1 cellular context compared by ENCODE assay signal in genomic region chr6:5302220-5302946, GRCh38.
A peak's percentile ranks its signal among the peaks of the same experiment; 100 is the strongest.
TF ChIP-seq lines count a peak whose summit lies in the region.

No MANE protein-coding gene starts in this region.

TF ChIP-seq in K562, 482 proteins besides CTCF, POLR2A, EP300 and RAD21 (continued from another document and continues in another):
- TF ChIP-seq TAF9B (IDR thresholded peaks at IDR 0.05; ENCODE audit: partially characterized antibody), result no peak
- no peak for TF ChIP-seq ZNF561 (CRISPR knock-in tag; conservative IDR thresholded peaks at IDR 0.05)
- TF ChIP-seq, protein P1, sequence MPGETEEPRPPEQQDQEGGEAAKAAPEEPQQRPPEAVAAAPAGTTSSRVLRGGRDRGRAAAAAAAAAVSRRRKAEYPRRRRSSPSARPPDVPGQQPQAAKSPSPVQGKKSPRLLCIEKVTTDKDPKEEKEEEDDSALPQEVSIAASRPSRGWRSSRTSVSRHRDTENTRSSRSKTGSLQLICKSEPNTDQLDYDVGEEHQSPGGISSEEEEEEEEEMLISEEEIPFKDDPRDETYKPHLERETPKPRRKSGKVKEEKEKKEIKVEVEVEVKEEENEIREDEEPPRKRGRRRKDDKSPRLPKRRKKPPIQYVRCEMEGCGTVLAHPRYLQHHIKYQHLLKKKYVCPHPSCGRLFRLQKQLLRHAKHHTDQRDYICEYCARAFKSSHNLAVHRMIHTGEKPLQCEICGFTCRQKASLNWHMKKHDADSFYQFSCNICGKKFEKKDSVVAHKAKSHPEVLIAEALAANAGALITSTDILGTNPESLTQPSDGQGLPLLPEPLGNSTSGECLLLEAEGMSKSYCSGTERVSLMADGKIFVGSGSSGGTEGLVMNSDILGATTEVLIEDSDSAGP (CRISPR knock-in tag; IDR thresholded peaks at IDR 0.05), result no peak
- no peak for TF ChIP-seq NBN (IDR thresholded peaks at IDR 0.05; ENCODE audit: low read depth)
- TF ChIP-seq POLR3G (IDR thresholded peaks at IDR 0.05; ENCODE audit: extremely low read depth, insufficient read length, insufficient replicate concordance), result no peak
- TF ChIP-seq ZNF41 (CRISPR knock-in tag; conservative IDR thresholded peaks at IDR 0.05), result 0 out of 2 replicates have a peak, but pooled peaks have one; percentile 23
- TF ChIP-seq CREB1 (IDR thresholded peaks at IDR 0.05), result no peak
- peak; percentile 33; the same call in 1 of the 2 replicates for TF ChIP-seq CREB1 (CRISPR knock-in tag; IDR thresholded peaks at IDR 0.05)
- TF ChIP-seq ZNF75A (CRISPR knock-in tag; IDR thresholded peaks at IDR 0.05), result no peak
- TF ChIP-seq, protein P2, sequence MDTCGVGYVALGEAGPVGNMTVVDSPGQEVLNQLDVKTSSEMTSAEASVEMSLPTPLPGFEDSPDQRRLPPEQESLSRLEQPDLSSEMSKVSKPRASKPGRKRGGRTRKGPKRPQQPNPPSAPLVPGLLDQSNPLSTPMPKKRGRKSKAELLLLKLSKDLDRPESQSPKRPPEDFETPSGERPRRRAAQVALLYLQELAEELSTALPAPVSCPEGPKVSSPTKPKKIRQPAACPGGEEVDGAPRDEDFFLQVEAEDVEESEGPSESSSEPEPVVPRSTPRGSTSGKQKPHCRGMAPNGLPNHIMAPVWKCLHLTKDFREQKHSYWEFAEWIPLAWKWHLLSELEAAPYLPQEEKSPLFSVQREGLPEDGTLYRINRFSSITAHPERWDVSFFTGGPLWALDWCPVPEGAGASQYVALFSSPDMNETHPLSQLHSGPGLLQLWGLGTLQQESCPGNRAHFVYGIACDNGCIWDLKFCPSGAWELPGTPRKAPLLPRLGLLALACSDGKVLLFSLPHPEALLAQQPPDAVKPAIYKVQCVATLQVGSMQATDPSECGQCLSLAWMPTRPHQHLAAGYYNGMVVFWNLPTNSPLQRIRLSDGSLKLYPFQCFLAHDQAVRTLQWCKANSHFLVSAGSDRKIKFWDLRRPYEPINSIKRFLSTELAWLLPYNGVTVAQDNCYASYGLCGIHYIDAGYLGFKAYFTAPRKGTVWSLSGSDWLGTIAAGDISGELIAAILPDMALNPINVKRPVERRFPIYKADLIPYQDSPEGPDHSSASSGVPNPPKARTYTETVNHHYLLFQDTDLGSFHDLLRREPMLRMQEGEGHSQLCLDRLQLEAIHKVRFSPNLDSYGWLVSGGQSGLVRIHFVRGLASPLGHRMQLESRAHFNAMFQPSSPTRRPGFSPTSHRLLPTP (IDR thresholded peaks at IDR 0.05; ENCODE audit: borderline replicate concordance, extremely low read depth, insufficient read length), result no peak
- TF ChIP-seq TEAD4 (IDR thresholded peaks at IDR 0.05; ENCODE audit: low read length), result peak; percentile 47
- TF ChIP-seq TEAD4 (CRISPR knock-in tag; IDR thresholded peaks at IDR 0.05; ENCODE audit: borderline replicate concordance), result no peak
- no peak for TF ChIP-seq NFE2L1 (tag; IDR thresholded peaks at IDR 0.05; ENCODE audit: borderline replicate concordance, low read depth)
- no peak for TF ChIP-seq PHTF2 (CRISPR knock-in tag; IDR thresholded peaks at IDR 0.05)
- no peak for TF ChIP-seq THAP12 (CRISPR knock-in tag; IDR thresholded peaks at IDR 0.05)
- TF ChIP-seq, protein P3, sequence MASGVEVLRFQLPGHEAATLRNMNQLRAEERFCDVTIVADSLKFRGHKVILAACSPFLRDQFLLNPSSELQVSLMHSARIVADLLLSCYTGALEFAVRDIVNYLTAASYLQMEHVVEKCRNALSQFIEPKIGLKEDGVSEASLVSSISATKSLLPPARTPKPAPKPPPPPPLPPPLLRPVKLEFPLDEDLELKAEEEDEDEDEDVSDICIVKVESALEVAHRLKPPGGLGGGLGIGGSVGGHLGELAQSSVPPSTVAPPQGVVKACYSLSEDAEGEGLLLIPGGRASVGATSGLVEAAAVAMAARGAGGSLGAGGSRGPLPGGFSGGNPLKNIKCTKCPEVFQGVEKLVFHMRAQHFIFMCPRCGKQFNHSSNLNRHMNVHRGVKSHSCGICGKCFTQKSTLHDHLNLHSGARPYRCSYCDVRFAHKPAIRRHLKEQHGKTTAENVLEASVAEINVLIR (CRISPR knock-in tag; IDR thresholded peaks at IDR 0.05), result no peak
- no peak for TF ChIP-seq CBFB (CRISPR knock-in tag; IDR thresholded peaks at IDR 0.05)
- no peak for TF ChIP-seq KDM2B (CRISPR knock-in tag; IDR thresholded peaks at IDR 0.05)
- no peak for TF ChIP-seq NUFIP1 (IDR thresholded peaks at IDR 0.05; ENCODE audit: partially characterized antibody)
- no peak for TF ChIP-seq ZNF780A (CRISPR knock-in tag; IDR thresholded peaks at IDR 0.05)
- TF ChIP-seq MTA1 (IDR thresholded peaks at IDR 0.05; ENCODE audit: borderline replicate concordance), result 0 out of 2 replicates have a peak, but pooled peaks have one; percentile 44
- TF ChIP-seq COPS2 (conservative IDR thresholded peaks at IDR 0.05), result no peak
- TF ChIP-seq ZC3H8 (IDR thresholded peaks at IDR 0.05), result no peak
- TF ChIP-seq ELF4 (CRISPR knock-in tag; IDR thresholded peaks at IDR 0.05), result no peak
- no peak; the same call in 1 of the 2 replicates for TF ChIP-seq HDAC2 (IDR thresholded peaks at IDR 0.05)
- TF ChIP-seq DACH1 (IDR thresholded peaks at IDR 0.05; ENCODE audit: partially characterized antibody), result no peak
- TF ChIP-seq GABPB2 (CRISPR knock-in tag; conservative IDR thresholded peaks at IDR 0.05), result no peak
- TF ChIP-seq ZNF785 (CRISPR knock-in tag; IDR thresholded peaks at IDR 0.05), result no peak
- no peak for TF ChIP-seq THRB (CRISPR knock-in tag; conservative IDR thresholded peaks at IDR 0.05)
- no peak for TF ChIP-seq ETV5 (CRISPR knock-in tag; IDR thresholded peaks at IDR 0.05; ENCODE audit: low read depth)
- no peak for TF ChIP-seq SAP30 (IDR thresholded peaks at IDR 0.05; ENCODE audit: borderline replicate concordance, insufficient read depth, low read depth, low read length, poor library complexity, severe bottlenecking)
- TF ChIP-seq, protein P4, sequence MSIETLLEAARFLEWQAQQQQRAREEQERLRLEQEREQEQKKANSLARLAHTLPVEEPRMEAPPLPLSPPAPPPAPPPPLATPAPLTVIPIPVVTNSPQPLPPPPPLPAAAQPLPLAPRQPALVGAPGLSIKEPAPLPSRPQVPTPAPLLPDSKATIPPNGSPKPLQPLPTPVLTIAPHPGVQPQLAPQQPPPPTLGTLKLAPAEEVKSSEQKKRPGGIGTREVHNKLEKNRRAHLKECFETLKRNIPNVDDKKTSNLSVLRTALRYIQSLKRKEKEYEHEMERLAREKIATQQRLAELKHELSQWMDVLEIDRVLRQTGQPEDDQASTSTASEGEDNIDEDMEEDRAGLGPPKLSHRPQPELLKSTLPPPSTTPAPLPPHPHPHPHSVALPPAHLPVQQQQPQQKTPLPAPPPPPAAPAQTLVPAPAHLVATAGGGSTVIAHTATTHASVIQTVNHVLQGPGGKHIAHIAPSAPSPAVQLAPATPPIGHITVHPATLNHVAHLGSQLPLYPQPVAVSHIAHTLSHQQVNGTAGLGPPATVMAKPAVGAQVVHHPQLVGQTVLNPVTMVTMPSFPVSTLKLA (conservative IDR thresholded peaks at IDR 0.05), result peak; percentile 81 to 90
- TF ChIP-seq RFX7 (CRISPR knock-in tag; IDR thresholded peaks at IDR 0.05), result no peak
- TF ChIP-seq ZFP1 (CRISPR knock-in tag; IDR thresholded peaks at IDR 0.05), result no peak
- TF ChIP-seq, protein P5, sequence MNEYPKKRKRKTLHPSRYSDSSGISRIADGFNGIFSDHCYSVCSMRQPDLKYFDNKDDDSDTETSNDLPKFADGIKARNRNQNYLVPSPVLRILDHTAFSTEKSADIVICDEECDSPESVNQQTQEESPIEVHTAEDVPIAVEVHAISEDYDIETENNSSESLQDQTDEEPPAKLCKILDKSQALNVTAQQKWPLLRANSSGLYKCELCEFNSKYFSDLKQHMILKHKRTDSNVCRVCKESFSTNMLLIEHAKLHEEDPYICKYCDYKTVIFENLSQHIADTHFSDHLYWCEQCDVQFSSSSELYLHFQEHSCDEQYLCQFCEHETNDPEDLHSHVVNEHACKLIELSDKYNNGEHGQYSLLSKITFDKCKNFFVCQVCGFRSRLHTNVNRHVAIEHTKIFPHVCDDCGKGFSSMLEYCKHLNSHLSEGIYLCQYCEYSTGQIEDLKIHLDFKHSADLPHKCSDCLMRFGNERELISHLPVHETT (CRISPR knock-in tag; conservative IDR thresholded peaks at IDR 0.05 in 1 of 2, IDR thresholded peaks at IDR 0.05 in 1 of 2), result peak in 1 of 2 experiments; percentile 88; a peak in 2 of 4 replicates
- TF ChIP-seq MEIS2 (IDR thresholded peaks at IDR 0.05; ENCODE audit: partially characterized antibody), result peak; percentile 65
- no peak for TF ChIP-seq ZNF232 (CRISPR knock-in tag; IDR thresholded peaks at IDR 0.05)
- no peak for TF ChIP-seq ZNF778 (CRISPR knock-in tag; IDR thresholded peaks at IDR 0.05)
- 0 out of 2 replicates have a peak, but pooled peaks have one; percentile 6 for TF ChIP-seq BHLHE40 (IDR thresholded peaks at IDR 0.05; ENCODE audit: low read length)
- no peak for TF ChIP-seq ZNF146 (CRISPR knock-in tag; IDR thresholded peaks at IDR 0.05; ENCODE audit: unreplicated experiment)
- no peak for TF ChIP-seq PREB (CRISPR knock-in tag; IDR thresholded peaks at IDR 0.05)
- TF ChIP-seq CBX8 (IDR thresholded peaks at IDR 0.05; ENCODE audit: borderline replicate concordance, extremely low read depth, low read depth, low read length, poor library complexity, severe bottlenecking), result no peak
- peak; percentile 48; the same call in 1 of the 2 replicates for TF ChIP-seq JUN (IDR thresholded peaks at IDR 0.05; ENCODE audit: borderline replicate concordance, low read depth, low read length)
- no peak for TF ChIP-seq JUN (CRISPR knock-in tag; IDR thresholded peaks at IDR 0.05; ENCODE audit: borderline replicate concordance)
- TF ChIP-seq RAD51 (IDR thresholded peaks at IDR 0.05; ENCODE audit: borderline replicate concordance, low read depth), result peak; percentile 82
- TF ChIP-seq, protein P6, sequence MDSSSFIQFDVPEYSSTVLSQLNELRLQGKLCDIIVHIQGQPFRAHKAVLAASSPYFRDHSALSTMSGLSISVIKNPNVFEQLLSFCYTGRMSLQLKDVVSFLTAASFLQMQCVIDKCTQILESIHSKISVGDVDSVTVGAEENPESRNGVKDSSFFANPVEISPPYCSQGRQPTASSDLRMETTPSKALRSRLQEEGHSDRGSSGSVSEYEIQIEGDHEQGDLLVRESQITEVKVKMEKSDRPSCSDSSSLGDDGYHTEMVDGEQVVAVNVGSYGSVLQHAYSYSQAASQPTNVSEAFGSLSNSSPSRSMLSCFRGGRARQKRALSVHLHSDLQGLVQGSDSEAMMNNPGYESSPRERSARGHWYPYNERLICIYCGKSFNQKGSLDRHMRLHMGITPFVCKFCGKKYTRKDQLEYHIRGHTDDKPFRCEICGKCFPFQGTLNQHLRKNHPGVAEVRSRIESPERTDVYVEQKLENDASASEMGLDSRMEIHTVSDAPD (CRISPR knock-in tag; IDR thresholded peaks at IDR 0.05), result no peak
- TF ChIP-seq ZNF175 (CRISPR knock-in tag; IDR thresholded peaks at IDR 0.05; ENCODE audit: low read depth), result peak; percentile 65; the same call in 1 of the 2 replicates
- peak; percentile 63 for TF ChIP-seq MEF2D (tag; conservative IDR thresholded peaks at IDR 0.05; ENCODE audit: low read depth)
- TF ChIP-seq, protein P7, sequence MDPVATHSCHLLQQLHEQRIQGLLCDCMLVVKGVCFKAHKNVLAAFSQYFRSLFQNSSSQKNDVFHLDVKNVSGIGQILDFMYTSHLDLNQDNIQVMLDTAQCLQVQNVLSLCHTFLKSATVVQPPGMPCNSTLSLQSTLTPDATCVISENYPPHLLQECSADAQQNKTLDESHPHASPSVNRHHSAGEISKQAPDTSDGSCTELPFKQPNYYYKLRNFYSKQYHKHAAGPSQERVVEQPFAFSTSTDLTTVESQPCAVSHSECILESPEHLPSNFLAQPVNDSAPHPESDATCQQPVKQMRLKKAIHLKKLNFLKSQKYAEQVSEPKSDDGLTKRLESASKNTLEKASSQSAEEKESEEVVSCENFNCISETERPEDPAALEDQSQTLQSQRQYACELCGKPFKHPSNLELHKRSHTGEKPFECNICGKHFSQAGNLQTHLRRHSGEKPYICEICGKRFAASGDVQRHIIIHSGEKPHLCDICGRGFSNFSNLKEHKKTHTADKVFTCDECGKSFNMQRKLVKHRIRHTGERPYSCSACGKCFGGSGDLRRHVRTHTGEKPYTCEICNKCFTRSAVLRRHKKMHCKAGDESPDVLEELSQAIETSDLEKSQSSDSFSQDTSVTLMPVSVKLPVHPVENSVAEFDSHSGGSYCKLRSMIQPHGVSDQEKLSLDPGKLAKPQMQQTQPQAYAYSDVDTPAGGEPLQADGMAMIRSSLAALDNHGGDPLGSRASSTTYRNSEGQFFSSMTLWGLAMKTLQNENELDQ (CRISPR knock-in tag; IDR thresholded peaks at IDR 0.05; ENCODE audit: borderline replicate concordance), result no peak
- no peak for TF ChIP-seq ZSCAN32 (CRISPR knock-in tag; IDR thresholded peaks at IDR 0.05)
- TF ChIP-seq SIRT6 (IDR thresholded peaks at IDR 0.05; ENCODE audit: low read depth, low read length), result no peak
- no peak for TF ChIP-seq ETV6 (IDR thresholded peaks at IDR 0.05; ENCODE audit: borderline replicate concordance in 1 of 2, low read depth in 2 of 2, low read length in 1 of 2)
- no peak for TF ChIP-seq ETV6 (CRISPR knock-in tag; IDR thresholded peaks at IDR 0.05; ENCODE audit: borderline replicate concordance)
